7 cellular contexts compared by ENCODE assay signal in genomic region chrX:12901486-12901885, GRCh38. TPM values are rescaled to one million over a fixed set of nuclear protein-coding genes. Genes with fewer than 3 reads are reported as not detected.
DNase-seq lines count a peak whose midpoint lies in the region; ATAC-seq and TF ChIP-seq lines count a peak whose summit lies in the region.

No MANE protein-coding gene starts in this region.

- DNase-seq in KBM-7 (peak; percentile 77), T follicular helper cell (ENCODE audit: low read depth) (peak; percentile 52), amniotic epithelial cell (ENCODE audit: low read depth) (peak; percentile 23), right cardiac atrium (peak; percentile 43 to 73 (median 68)), spleen (peak; percentile 87)

- TF ChIP-seq POLR2A in spleen (IDR thresholded peaks at IDR 0.05): no peak

- ATAC-seq in right cardiac atrium (no peak), GM21786 (IDR thresholded peaks at IDR 0.05; ENCODE audit: unreplicated experiment) (no peak)

- TF ChIP-seq CTCF in GM12875 (IDR thresholded peaks at IDR 0.05; ENCODE audit: borderline replicate concordance, insufficient read depth, low read depth, low read length) (peak; percentile 69; the same call in 1 of the 2 replicates), spleen (IDR thresholded peaks at IDR 0.05 in 8 of 11, conservative IDR thresholded peaks at IDR 0.05 in 3 of 11) (peak; percentile 25 to 77 (median 63))

- H3K9me3 ChIP-seq in right cardiac atrium (ENCODE audit: control insufficient read depth, low read length) (no peaks in the 10 kb centered on the region), spleen (no peaks in the 10 kb centered on the region)

- no peaks in the 10 kb centered on the region for H3K4me1 ChIP-seq in right cardiac atrium (ENCODE audit: control insufficient read depth, insufficient read depth, low read length)
- peaks cover 0 to 19% (median 8%) of the 10 kb centered on the region in 6 donors for H3K4me1 ChIP-seq in spleen

- H3K27ac ChIP-seq in right cardiac atrium (ENCODE audit: low read length) (no peak overlapping the region), spleen (peak overlapping the region in 2 of 8 donors; percentile 7 to 18)

- H3K36me3 ChIP-seq in spleen: no peaks in the 10 kb centered on the region

- H3K27me3 ChIP-seq in right cardiac atrium (ENCODE audit: control insufficient read depth, insufficient read depth) (no peaks in the 10 kb centered on the region), spleen (replicated peaks in 1 of 7) (peaks cover 0 to 14% (median 0%) of the 10 kb centered on the region in 7 donors)

- no peak overlapping the region for H3K4me3 ChIP-seq in GM12875 (ENCODE audit: low read depth, low read length)
- H3K4me3 ChIP-seq in right cardiac atrium (ENCODE audit: low read length): no peak overlapping the region
- H3K4me3 ChIP-seq in spleen: peak overlapping the region in 1 of 8 donors; percentile 15

- in situ Hi-C loops in KBM-7 (cut with MboI; ENCODE audit: low pct_unique_long_range_greater_than_20kb, low sequenced_read_pairs): loop anchor here (25.0 kb wide), 1 partner anchor 89 kb away; no protein-coding TSS in a partner anchor

- intact Hi-C loops in right cardiac atrium (cut with DNase I) (no loop called here), spleen (cut with DNase I; ENCODE audit: low total_unique reads) (no loop called here)

- WGBS in right cardiac atrium: 16% methylated on average over 10 of the region's 10 CpGs
- 8 to 19% (median 15%) methylated on average over 10 of the region's 10 CpGs for WGBS in spleen, 5 donors

RNA-seq across cellular contexts. Expression of gene TLR8, which starts 4.9 kb away (rescaled TPM):
- 1 to 10 TPM; 1.3 to 2.8 (median 2.1) TPM for total RNA-seq in right cardiac atrium
- polyA plus RNA-seq in right cardiac atrium: 0.14 TPM
- 10 to 100 TPM; 19.9 to 76.5 (median 35.7) TPM for total RNA-seq in spleen
- 1 to 10 TPM; 1.1 to 3.5 (median 1.5) TPM for polyA plus RNA-seq in spleen

RNA-seq across cellular contexts. Expression of gene TLR7, which starts 34.6 kb away (rescaled TPM):
- total RNA-seq in right cardiac atrium: under 1 TPM; 0.25 to 0.96 (median 0.84) TPM
- 0.02 TPM for polyA plus RNA-seq in right cardiac atrium
- 1 to 10 TPM; 4.6 to 9.2 (median 5.2) TPM for total RNA-seq in spleen
- polyA plus RNA-seq in spleen: 1 to 10 TPM; 2.5 to 2.9 (median 2.7) TPM

Comparison
In these comparisons a context has a peak if more than half of its experiments do, and no peak if none do; other contexts are left out.
1. DNase-seq: peak in every context shown above with its lines; median percentile 87 in spleen; 77 in KBM-7; 68 in right cardiac atrium; 52 in T follicular helper cell; 23 in amniotic epithelial cell.
2. RNA of gene TLR8, which starts 4.9 kb away (total RNA-seq): 19.9 to 76.5 TPM in spleen; 1.3 to 2.8 TPM in right cardiac atrium; every median in the first group is over 4 times any median in the second.